ENCODE assay signal across 8 cellular contexts in the genomic region with DNA sequence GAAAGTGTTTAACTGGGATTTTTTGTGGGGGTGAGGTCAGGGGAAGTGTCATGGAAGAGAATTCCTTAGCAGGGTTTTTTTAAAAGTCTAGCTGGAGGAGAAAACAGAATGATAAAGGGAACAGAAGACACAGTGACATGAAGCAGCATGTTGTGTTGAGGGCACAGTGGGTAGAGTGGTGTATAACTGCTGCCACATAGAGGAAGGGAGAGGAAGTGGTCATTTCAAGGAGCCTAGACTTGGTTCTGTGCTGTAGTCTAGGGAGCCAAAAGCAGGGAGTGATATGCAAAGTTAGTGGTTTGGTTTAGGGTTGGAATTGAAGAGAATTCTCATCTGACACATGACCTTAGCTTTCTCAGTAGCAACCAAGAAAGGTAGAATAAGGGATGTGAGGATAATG. TPM values are rescaled to one million over a fixed set of nuclear protein-coding genes. Genes with fewer than 3 reads are reported as not detected.
DNase-seq lines count a peak whose midpoint lies in the region; ATAC-seq, FAIRE-seq and TF ChIP-seq lines count a peak whose summit lies in the region.

No MANE protein-coding gene starts in this region.

- H3K9me3 ChIP-seq in NT2/D1 (ENCODE audit: insufficient read depth, low read length): no peaks in the 10 kb centered on the region

- H3K27me3 Mint-ChIP-seq in osteocyte (ENCODE audit: unreplicated experiment): no peaks in the 10 kb centered on the region

- H3K36me3 Mint-ChIP-seq in osteocyte (ENCODE audit: unreplicated experiment): no peaks in the 10 kb centered on the region

- FAIRE-seq in GM19239 (lab: Jason Lieb, UNC): peak; percentile 37
- no peak for FAIRE-seq in frontal cortex (lab: Jason Lieb, UNC)

- H3K4me3 Mint-ChIP-seq in osteocyte (ENCODE audit: unreplicated experiment): no peak overlapping the region

- H3K36me3 ChIP-seq in NT2/D1 (ENCODE audit: insufficient read depth, insufficient read length, low read length): no peaks in the 10 kb centered on the region

- no peak overlapping the region for H3K27ac ChIP-seq in dorsolateral prefrontal cortex

- H3K4me1 ChIP-seq in NT2/D1 (ENCODE audit: insufficient read depth, insufficient read length): no peaks in the 10 kb centered on the region

- no peaks in the 10 kb centered on the region for H3K9me3 Mint-ChIP-seq in osteocyte (ENCODE audit: unreplicated experiment)

- ATAC-seq in HG03097 (IDR thresholded peaks at IDR 0.05; ENCODE audit: low FRiP score, unreplicated experiment): peak; percentile 97

- DNase-seq in DMS53 (lab: John Stamatoyannopoulos, UW) (peak; percentile 58), GM19239 (ENCODE audit: insufficient read length, low spot score) (no peak), NT2/D1 (ENCODE audit: low read depth, low spot score) (peak; percentile 23), dorsolateral prefrontal cortex (no peak), osteocyte (ENCODE audit: extremely low spot score, unreplicated experiment) (no peak), posterior vena cava (ENCODE audit: low spot score) (no peak), frontal cortex (ENCODE audit: low spot score in 2 of 2) (no peak)

- no peaks in the 10 kb centered on the region for H3K27me3 ChIP-seq in NT2/D1 (ENCODE audit: insufficient read depth, insufficient read length)
- no peaks in the 10 kb centered on the region for H3K27me3 ChIP-seq in dorsolateral prefrontal cortex

- no peak overlapping the region for H3K27ac Mint-ChIP-seq in osteocyte (ENCODE audit: unreplicated experiment)

- H3K4me3 ChIP-seq in NT2/D1 (ENCODE audit: insufficient read length, low read depth) (no peak overlapping the region), dorsolateral prefrontal cortex (no peak overlapping the region)

- peaks cover 11% of the 10 kb centered on the region for H3K4me1 Mint-ChIP-seq in osteocyte (ENCODE audit: unreplicated experiment)

- intact Hi-C loops in dorsolateral prefrontal cortex (cut with DNase I): no loop called here
- intact Hi-C loops in posterior vena cava (cut with DNase I): no loop called here

- H3K9ac ChIP-seq in NT2/D1 (ENCODE audit: insufficient read length, low read depth): no peak overlapping the region

- TF ChIP-seq CTCF in dorsolateral prefrontal cortex (IDR thresholded peaks at IDR 0.05 in 54 of 56, conservative IDR thresholded peaks at IDR 0.05 in 2 of 56; ENCODE audit: low read depth in 1 of 56, partially characterized antibody in 56 of 56) (peak in 50 of 56 donors; percentile 9 to 67 (median 42)), osteocyte (IDR thresholded peaks at IDR 0.05) (peak; percentile 43)

RNA-seq across cellular contexts. Expression of a gene that starts 10.2 kb away (rescaled TPM):
- total RNA-seq in dorsolateral prefrontal cortex (10 to 100 TPM; 15.5 to 50.7 (median 31.6) TPM), osteocyte (12.9 and 13.3 TPM in 2 replicates), posterior vena cava (10 to 100 TPM; 26.8 to 29.1 TPM), frontal cortex (56.7 TPM)

Comparison
In these comparisons a context has a peak if more than half of its experiments do, and no peak if none do; other contexts are left out.
1. DNase-seq: peak in DMS53 (single experiment) and NT2/D1 (single experiment); none in GM19239 (single experiment), dorsolateral prefrontal cortex (0 of 10), osteocyte (single experiment), posterior vena cava (single experiment) and frontal cortex (0 of 2).